ENCODE assay signal across 1 cellular context in genomic region chr15:66700802-66701421, GRCh38.
TF ChIP-seq lines count a peak whose summit lies in the region.

No MANE protein-coding gene starts in this region.

TF ChIP-seq in HEK293, 187 proteins besides CTCF, POLR2A, EP300 and RAD21 (continued from another document and continues in another):
- TF ChIP-seq ATF2 (tag by site-specific recombination; IDR thresholded peaks at IDR 0.05; ENCODE audit: low read depth): no peak
- no peak; the same call in 1 of the 2 replicates for TF ChIP-seq ZNF677 (tag by site-specific recombination; IDR thresholded peaks at IDR 0.05)
- no peak for TF ChIP-seq ZNF132 (tag by site-specific recombination; IDR thresholded peaks at IDR 0.05; ENCODE audit: borderline replicate concordance)
- TF ChIP-seq OSR2 (tag by site-specific recombination; IDR thresholded peaks at IDR 0.05): no peak; the same call in 1 of the 2 replicates
- TF ChIP-seq ZNF138 (tag by site-specific recombination; IDR thresholded peaks at IDR 0.05; ENCODE audit: borderline replicate concordance): no peak
- TF ChIP-seq ZFP3 (tag by site-specific recombination; IDR thresholded peaks at IDR 0.05; ENCODE audit: low read depth): no peak
- TF ChIP-seq ZBTB11 (tag by site-specific recombination; conservative IDR thresholded peaks at IDR 0.05; ENCODE audit: low read depth): no peak
- no peak; the same call in 1 of the 2 replicates for TF ChIP-seq ZNF843 (tag by site-specific recombination; IDR thresholded peaks at IDR 0.05)
- TF ChIP-seq ZNF777 (tag by site-specific recombination; IDR thresholded peaks at IDR 0.05; ENCODE audit: borderline replicate concordance): no peak
- no peak; the same call in 1 of the 2 replicates for TF ChIP-seq ZNF184 (tag by site-specific recombination; IDR thresholded peaks at IDR 0.05)
- TF ChIP-seq, protein P1, sequence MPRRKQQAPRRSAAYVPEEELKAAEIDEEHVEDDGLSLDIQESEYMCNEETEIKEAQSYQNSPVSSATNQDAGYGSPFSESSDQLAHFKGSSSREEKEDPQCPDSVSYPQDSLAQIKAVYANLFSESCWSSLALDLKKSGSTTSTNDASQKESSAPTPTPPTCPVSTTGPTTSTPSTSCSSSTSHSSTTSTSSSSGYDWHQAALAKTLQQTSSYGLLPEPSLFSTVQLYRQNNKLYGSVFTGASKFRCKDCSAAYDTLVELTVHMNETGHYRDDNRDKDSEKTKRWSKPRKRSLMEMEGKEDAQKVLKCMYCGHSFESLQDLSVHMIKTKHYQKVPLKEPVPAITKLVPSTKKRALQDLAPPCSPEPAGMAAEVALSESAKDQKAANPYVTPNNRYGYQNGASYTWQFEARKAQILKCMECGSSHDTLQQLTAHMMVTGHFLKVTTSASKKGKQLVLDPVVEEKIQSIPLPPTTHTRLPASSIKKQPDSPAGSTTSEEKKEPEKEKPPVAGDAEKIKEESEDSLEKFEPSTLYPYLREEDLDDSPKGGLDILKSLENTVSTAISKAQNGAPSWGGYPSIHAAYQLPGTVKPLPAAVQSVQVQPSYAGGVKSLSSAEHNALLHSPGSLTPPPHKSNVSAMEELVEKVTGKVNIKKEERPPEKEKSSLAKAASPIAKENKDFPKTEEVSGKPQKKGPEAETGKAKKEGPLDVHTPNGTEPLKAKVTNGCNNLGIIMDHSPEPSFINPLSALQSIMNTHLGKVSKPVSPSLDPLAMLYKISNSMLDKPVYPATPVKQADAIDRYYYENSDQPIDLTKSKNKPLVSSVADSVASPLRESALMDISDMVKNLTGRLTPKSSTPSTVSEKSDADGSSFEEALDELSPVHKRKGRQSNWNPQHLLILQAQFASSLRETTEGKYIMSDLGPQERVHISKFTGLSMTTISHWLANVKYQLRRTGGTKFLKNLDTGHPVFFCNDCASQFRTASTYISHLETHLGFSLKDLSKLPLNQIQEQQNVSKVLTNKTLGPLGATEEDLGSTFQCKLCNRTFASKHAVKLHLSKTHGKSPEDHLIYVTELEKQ (tag by site-specific recombination; IDR thresholded peaks at IDR 0.05; ENCODE audit: borderline replicate concordance): peak; percentile 48; the same call in 1 of the 2 replicates
- peak; percentile 67; the same call in 1 of the 2 replicates for TF ChIP-seq HOXD13 (CRISPR knock-in tag; IDR thresholded peaks at IDR 0.05; ENCODE audit: borderline replicate concordance)
- no peak for TF ChIP-seq ZNF513 (tag by site-specific recombination; IDR thresholded peaks at IDR 0.05)
- peak; percentile 45; the same call in 1 of the 2 replicates for TF ChIP-seq YY1 (tag by site-specific recombination; IDR thresholded peaks at IDR 0.05)
- TF ChIP-seq ZNF830 (tag by site-specific recombination; IDR thresholded peaks at IDR 0.05; ENCODE audit: low read depth): no peak
- no peak for TF ChIP-seq ZNF274 (IDR thresholded peaks at IDR 0.05; ENCODE audit: low read length)
- no peak for TF ChIP-seq ZNF274 (tag by site-specific recombination; IDR thresholded peaks at IDR 0.05; ENCODE audit: borderline replicate concordance)
- TF ChIP-seq IKZF3 (tag by site-specific recombination; IDR thresholded peaks at IDR 0.05): peak; percentile 89
- TF ChIP-seq, protein P2, sequence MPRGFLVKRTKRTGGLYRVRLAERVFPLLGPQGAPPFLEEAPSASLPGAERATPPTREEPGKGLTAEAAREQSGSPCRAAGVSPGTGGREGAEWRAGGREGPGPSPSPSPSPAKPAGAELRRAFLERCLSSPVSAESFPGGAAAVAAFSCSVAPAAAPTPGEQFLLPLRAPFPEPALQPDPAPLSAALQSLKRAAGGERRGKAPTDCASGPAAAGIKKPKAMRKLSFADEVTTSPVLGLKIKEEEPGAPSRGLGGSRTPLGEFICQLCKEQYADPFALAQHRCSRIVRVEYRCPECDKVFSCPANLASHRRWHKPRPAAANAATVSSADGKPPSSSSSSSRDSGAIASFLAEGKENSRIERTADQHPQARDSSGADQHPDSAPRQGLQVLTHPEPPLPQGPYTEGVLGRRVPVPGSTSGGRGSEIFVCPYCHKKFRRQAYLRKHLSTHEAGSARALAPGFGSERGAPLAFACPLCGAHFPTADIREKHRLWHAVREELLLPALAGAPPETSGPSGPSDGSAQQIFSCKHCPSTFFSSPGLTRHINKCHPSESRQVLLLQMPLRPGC (tag by site-specific recombination; IDR thresholded peaks at IDR 0.05): peak; percentile 48; the same call in 1 of the 2 replicates
- TF ChIP-seq, protein P3, sequence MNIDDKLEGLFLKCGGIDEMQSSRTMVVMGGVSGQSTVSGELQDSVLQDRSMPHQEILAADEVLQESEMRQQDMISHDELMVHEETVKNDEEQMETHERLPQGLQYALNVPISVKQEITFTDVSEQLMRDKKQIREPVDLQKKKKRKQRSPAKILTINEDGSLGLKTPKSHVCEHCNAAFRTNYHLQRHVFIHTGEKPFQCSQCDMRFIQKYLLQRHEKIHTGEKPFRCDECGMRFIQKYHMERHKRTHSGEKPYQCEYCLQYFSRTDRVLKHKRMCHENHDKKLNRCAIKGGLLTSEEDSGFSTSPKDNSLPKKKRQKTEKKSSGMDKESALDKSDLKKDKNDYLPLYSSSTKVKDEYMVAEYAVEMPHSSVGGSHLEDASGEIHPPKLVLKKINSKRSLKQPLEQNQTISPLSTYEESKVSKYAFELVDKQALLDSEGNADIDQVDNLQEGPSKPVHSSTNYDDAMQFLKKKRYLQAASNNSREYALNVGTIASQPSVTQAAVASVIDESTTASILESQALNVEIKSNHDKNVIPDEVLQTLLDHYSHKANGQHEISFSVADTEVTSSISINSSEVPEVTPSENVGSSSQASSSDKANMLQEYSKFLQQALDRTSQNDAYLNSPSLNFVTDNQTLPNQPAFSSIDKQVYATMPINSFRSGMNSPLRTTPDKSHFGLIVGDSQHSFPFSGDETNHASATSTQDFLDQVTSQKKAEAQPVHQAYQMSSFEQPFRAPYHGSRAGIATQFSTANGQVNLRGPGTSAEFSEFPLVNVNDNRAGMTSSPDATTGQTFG (tag by site-specific recombination; IDR thresholded peaks at IDR 0.05; ENCODE audit: borderline replicate concordance): no peak
- no peak for TF ChIP-seq ZNF529 (tag by site-specific recombination; IDR thresholded peaks at IDR 0.05; ENCODE audit: insufficient replicate concordance)
- no peak for TF ChIP-seq ZNF292 (tag by site-specific recombination; IDR thresholded peaks at IDR 0.05; ENCODE audit: borderline replicate concordance, low read depth)
- peak; percentile 97 for TF ChIP-seq GLIS2 (tag by site-specific recombination; IDR thresholded peaks at IDR 0.05)
- TF ChIP-seq ZNF354C (tag by site-specific recombination; IDR thresholded peaks at IDR 0.05; ENCODE audit: borderline replicate concordance, low read depth): no peak
- no peak for TF ChIP-seq ZNF548 (tag by site-specific recombination; IDR thresholded peaks at IDR 0.05)
- no peak for TF ChIP-seq ZNF211 (tag by site-specific recombination; IDR thresholded peaks at IDR 0.05; ENCODE audit: low read depth)
- TF ChIP-seq KLF16 (tag by site-specific recombination; IDR thresholded peaks at IDR 0.05): no peak; the same call in 1 of the 2 replicates
- no peak for TF ChIP-seq SCRT2 (tag by site-specific recombination; IDR thresholded peaks at IDR 0.05)
- TF ChIP-seq ZBTB1 (tag by site-specific recombination; IDR thresholded peaks at IDR 0.05): 0 out of 2 replicates have a peak, but pooled peaks have one; percentile 34
- peak; percentile 99 for TF ChIP-seq ZBTB8A (tag by site-specific recombination; IDR thresholded peaks at IDR 0.05)
- TF ChIP-seq EGR2 (tag by site-specific recombination; IDR thresholded peaks at IDR 0.05; ENCODE audit: low read depth): no peak
- TF ChIP-seq OVOL3 (tag by site-specific recombination; IDR thresholded peaks at IDR 0.05): peak; percentile 34; the same call in 1 of the 2 replicates
- no peak for TF ChIP-seq ZNF530 (tag by site-specific recombination; IDR thresholded peaks at IDR 0.05; ENCODE audit: low read depth)
- TF ChIP-seq, protein P4, sequence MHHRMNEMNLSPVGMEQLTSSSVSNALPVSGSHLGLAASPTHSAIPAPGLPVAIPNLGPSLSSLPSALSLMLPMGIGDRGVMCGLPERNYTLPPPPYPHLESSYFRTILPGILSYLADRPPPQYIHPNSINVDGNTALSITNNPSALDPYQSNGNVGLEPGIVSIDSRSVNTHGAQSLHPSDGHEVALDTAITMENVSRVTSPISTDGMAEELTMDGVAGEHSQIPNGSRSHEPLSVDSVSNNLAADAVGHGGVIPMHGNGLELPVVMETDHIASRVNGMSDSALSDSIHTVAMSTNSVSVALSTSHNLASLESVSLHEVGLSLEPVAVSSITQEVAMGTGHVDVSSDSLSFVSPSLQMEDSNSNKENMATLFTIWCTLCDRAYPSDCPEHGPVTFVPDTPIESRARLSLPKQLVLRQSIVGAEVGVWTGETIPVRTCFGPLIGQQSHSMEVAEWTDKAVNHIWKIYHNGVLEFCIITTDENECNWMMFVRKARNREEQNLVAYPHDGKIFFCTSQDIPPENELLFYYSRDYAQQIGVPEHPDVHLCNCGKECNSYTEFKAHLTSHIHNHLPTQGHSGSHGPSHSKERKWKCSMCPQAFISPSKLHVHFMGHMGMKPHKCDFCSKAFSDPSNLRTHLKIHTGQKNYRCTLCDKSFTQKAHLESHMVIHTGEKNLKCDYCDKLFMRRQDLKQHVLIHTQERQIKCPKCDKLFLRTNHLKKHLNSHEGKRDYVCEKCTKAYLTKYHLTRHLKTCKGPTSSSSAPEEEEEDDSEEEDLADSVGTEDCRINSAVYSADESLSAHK (tag by site-specific recombination; IDR thresholded peaks at IDR 0.05): peak; percentile 8; the same call in 1 of the 2 replicates
- no peak for TF ChIP-seq SP7 (tag by site-specific recombination; IDR thresholded peaks at IDR 0.05)
- TF ChIP-seq SALL2 (tag by site-specific recombination; IDR thresholded peaks at IDR 0.05; ENCODE audit: borderline replicate concordance): no peak
- TF ChIP-seq ZNF221 (tag by site-specific recombination; IDR thresholded peaks at IDR 0.05; ENCODE audit: borderline replicate concordance): no peak
- TF ChIP-seq ZNF558 (tag by site-specific recombination; IDR thresholded peaks at IDR 0.05): no peak
- TF ChIP-seq GFI1B (tag by site-specific recombination; IDR thresholded peaks at IDR 0.05): no peak
- no peak for TF ChIP-seq MEIS1 (CRISPR knock-in tag; IDR thresholded peaks at IDR 0.05; ENCODE audit: borderline replicate concordance)
- TF ChIP-seq ZNF223 (tag by site-specific recombination; IDR thresholded peaks at IDR 0.05): no peak
- TF ChIP-seq HOXA7 (CRISPR knock-in tag; IDR thresholded peaks at IDR 0.05; ENCODE audit: borderline replicate concordance): no peak
- TF ChIP-seq ZBTB21 (tag by site-specific recombination; IDR thresholded peaks at IDR 0.05): no peak
- TF ChIP-seq ZNF121 (tag by site-specific recombination; IDR thresholded peaks at IDR 0.05): no peak
- 0 out of 2 replicates have a peak, but pooled peaks have one; percentile 3 for TF ChIP-seq PRDM6 (tag by site-specific recombination; IDR thresholded peaks at IDR 0.05)
- peak; percentile 89 for TF ChIP-seq TCF7L2 (IDR thresholded peaks at IDR 0.05; ENCODE audit: borderline replicate concordance, low read depth, low read length)
- no peak; the same call in 1 of the 2 replicates for TF ChIP-seq ZSCAN30 (tag by site-specific recombination; IDR thresholded peaks at IDR 0.05)
